10 cellular contexts compared by ENCODE assay signal in the genomic region with DNA sequence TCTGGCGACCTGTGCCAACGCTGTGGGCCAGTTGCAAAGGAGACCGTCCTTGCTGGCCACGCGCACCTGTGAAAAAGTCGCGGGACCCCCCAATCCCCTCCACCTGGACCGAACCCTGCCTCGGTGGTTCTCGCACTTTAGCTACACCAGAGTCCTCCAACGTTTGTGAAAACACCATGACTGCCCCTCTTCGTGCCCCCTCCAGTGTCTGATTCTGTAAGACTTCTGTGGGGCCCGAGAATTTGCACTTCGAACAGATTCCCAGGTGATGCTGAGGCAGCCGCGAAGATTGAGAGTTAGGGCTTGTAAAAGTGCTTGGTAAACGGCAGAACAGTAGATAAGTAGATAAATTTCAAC.
DNase-seq lines count a peak whose midpoint lies in the region; ATAC-seq and TF ChIP-seq lines count a peak whose summit lies in the region.
"Had no signal": no experiment of that assay in that cellular context is flagged by ENCODE, and none has a peak within 500 bp of the region (broad histone marks: within the 10 kb centered on the region; RNA-seq: fewer than 3 reads in every experiment).

No MANE protein-coding gene starts in this region.

- H3K9ac ChIP-seq in BLaER1 treated with 17β-estradiol and CSF1 and Interleukin-3, amounts not matched to agents 10 nM and 100 nM = peak overlapping the region in 2 of 11 experiments; percentile 94 to 97; a peak in 2 of 22 replicates

- H3K4me3 ChIP-seq in BLaER1 treated with 17β-estradiol and CSF1 and Interleukin-3, amounts not matched to agents 10 nM and 100 nM = peak overlapping the region in 7 of 10 experiments; percentile 81 to 95 (median 90); a peak in 12 of 20 replicates
- peak overlapping the region; percentile 67 to 97 (median 84) for H3K4me3 ChIP-seq in esophagus squamous epithelium
- peak overlapping the region; percentile 87 to 95 for H3K4me3 ChIP-seq in neutrophil (ENCODE audit: low read depth in 1 of 2, low read length in 1 of 2)

- H3K27me3 ChIP-seq in BLaER1 treated with 17β-estradiol and CSF1 and Interleukin-3, amounts not matched to agents 10 nM and 100 nM = peaks cover 20 to 36% (median 31%) of the 10 kb centered on the region in 11 experiments
- H3K27me3 ChIP-seq in esophagus squamous epithelium (no peaks in the 10 kb centered on the region), neutrophil (no peaks in the 10 kb centered on the region)

- DNase-seq in RWPE1 (ENCODE audit: low spot score) (no peak), esophagus squamous epithelium (lab: John Stamatoyannopoulos, UW) (no peak), NCI-H2029 treated with DMSO at 0.1 percent for 48 hours (lab: John Stamatoyannopoulos, UW) (no peak), SKM-1 (lab: John Stamatoyannopoulos, UW; ENCODE audit: unreplicated experiment) (no peak)
- DNase-seq in stimulated activated CD4-positive, alpha-beta T cell treated with anti-CD3 and anti-CD28 coated beads, Interleukin-1b, Interleukin-23, amount 100 ng/mL, for 48 hours = no peak
- DNase-seq: GF-D8, HFFc6 had no signal

- TF ChIP-seq CTCF in RWPE1 (conservative IDR thresholded peaks at IDR 0.05; ENCODE audit: low read depth) (no peak), esophagus squamous epithelium (IDR thresholded peaks at IDR 0.05) (no peak), neutrophil (IDR thresholded peaks at IDR 0.05) (no peak)

- no peaks in the 10 kb centered on the region for H3K9me3 ChIP-seq in BLaER1 treated with 17β-estradiol and CSF1 and Interleukin-3, amounts not matched to agents 10 nM and 100 nM (replicated peaks in 1 of 11)
- H3K9me3 ChIP-seq in esophagus squamous epithelium (no peaks in the 10 kb centered on the region), neutrophil (no peaks in the 10 kb centered on the region)

- no peak overlapping the region for H3K27ac ChIP-seq in BLaER1 treated with 17β-estradiol and CSF1 and Interleukin-3, amounts not matched to agents 10 nM and 100 nM
- H3K27ac ChIP-seq in RWPE1 (peak overlapping the region; percentile 87), esophagus squamous epithelium (peak overlapping the region; percentile 96 to 100 (median 98)), neutrophil (peak overlapping the region; percentile 100)

- peaks cover 26 to 37% (median 28%) of the 10 kb centered on the region in 10 experiments for H3K4me1 ChIP-seq in BLaER1 treated with 17β-estradiol and CSF1 and Interleukin-3, amounts not matched to agents 10 nM and 100 nM
- peaks cover 3 to 41% (median 12%) of the 10 kb centered on the region in 3 donors for H3K4me1 ChIP-seq in esophagus squamous epithelium
- peaks cover 32 to 37% of the 10 kb centered on the region in 2 experiments for H3K4me1 ChIP-seq in neutrophil (ENCODE audit: control insufficient read depth in 1 of 2, insufficient read depth in 1 of 2, low read depth in 1 of 2, low read length in 1 of 2)

- H4K20me1 ChIP-seq in BLaER1 treated with 17β-estradiol and CSF1 and Interleukin-3, amounts not matched to agents 10 nM and 100 nM = peaks cover 0 to 27% (median 6%) of the 10 kb centered on the region in 11 experiments; a peak in 7 of 22 replicates

- no peaks in the 10 kb centered on the region for H3K36me3 ChIP-seq in BLaER1 treated with 17β-estradiol and CSF1 and Interleukin-3, amounts not matched to agents 10 nM and 100 nM
- no peaks in the 10 kb centered on the region for H3K36me3 ChIP-seq in esophagus squamous epithelium
- H3K36me3 ChIP-seq in neutrophil = no peaks in the 10 kb centered on the region

- 46 to 56% methylated on average over 9 to 10 of the region's 17 CpGs for WGBS in esophagus squamous epithelium, 2 donors

- POLR2A ChIA-PET in RWPE1 (lab: Yijun Ruan, JAX; ENCODE audit: low non-redundant PET) = no interaction called here

- CTCF ChIA-PET in RWPE1 (lab: Yijun Ruan, JAX) = no interaction called here

- H3K4me2 ChIP-seq in BLaER1 treated with 17β-estradiol and CSF1 and Interleukin-3, amounts not matched to agents 10 nM and 100 nM = peak overlapping the region in 10 of 11 experiments; percentile 81 to 100 (median 98); a peak in 18 of 22 replicates

- ATAC-seq in GM19324 (IDR thresholded peaks at IDR 0.05; ENCODE audit: low FRiP score, unreplicated experiment) = no peak

- no peak for TF ChIP-seq POLR2A in esophagus squamous epithelium (IDR thresholded peaks at IDR 0.05)

- intact Hi-C loops in esophagus squamous epithelium (cut with DNase I) = loop anchor here (10.0 kb wide), 3 partner anchors 108 to 258 kb away; no protein-coding TSS in a partner anchor

Comparison
In these comparisons a context has a peak if more than half of its experiments do, and no peak if none do; other contexts are left out.
1. H3K27ac ChIP-seq: peak in RWPE1 (single experiment), esophagus squamous epithelium (4 of 4) and neutrophil (single experiment); none in BLaER1 treated with 17β-estradiol and CSF1 and Interleukin-3, amounts not matched to agents 10 nM and 100 nM (0 of 11).
2. Peak in every context shown above with its lines, with median percentiles within 50 percentile points of each other: H3K4me3 ChIP-seq.